In genomic region chr7:27148031-27148775, GRCh38 we compare ENCODE assay signal across 8 cellular contexts. TPM values are rescaled to one million over a fixed set of nuclear protein-coding genes. Genes with fewer than 3 reads are reported as not detected.
DNase-seq lines count a peak whose midpoint lies in the region; ATAC-seq and TF ChIP-seq lines count a peak whose summit lies in the region.

No MANE protein-coding gene starts in this region.

- DNase-seq in AG08396 (ENCODE audit: low spot score) (peak; percentile 51), coronary artery (ENCODE audit: low spot score) (peak; percentile 68), Kasumi-1 (lab: John Stamatoyannopoulos, UW) (no peak)
- no peak for DNase-seq in stimulated activated CD4-positive, alpha-beta T cell treated with anti-CD3 and anti-CD28 coated beads, Interleukin-15, amount 100 ng/mL, for 24 hours

- H3K27ac Mint-ChIP-seq in IgD-negative memory B cell (peak overlapping the region; percentile 83 to 98 (median 91)), nephron (peak overlapping the region; percentile 97 to 100 (median 99))

- H3K9me3 Mint-ChIP-seq in IgD-negative memory B cell (no peaks in the 10 kb centered on the region), nephron (no peaks in the 10 kb centered on the region)

- TF ChIP-seq CTCF in coronary artery (IDR thresholded peaks at IDR 0.05): no peak
- TF ChIP-seq CTCF in nephron (IDR thresholded peaks at IDR 0.05; ENCODE audit: unreplicated experiment in 3 of 3): no peak

- H3K4me3 Mint-ChIP-seq in IgD-negative memory B cell (peak overlapping the region; percentile 78 to 90 (median 88)), nephron (peak overlapping the region; percentile 95 to 98 (median 96))

- no peak overlapping the region for H3K27ac ChIP-seq in coronary artery

- peaks cover 14 to 23% (median 20%) of the 10 kb centered on the region in 3 donors for H3K4me1 Mint-ChIP-seq in IgD-negative memory B cell
- H3K4me1 Mint-ChIP-seq in nephron: peaks cover 59% of the 10 kb centered on the region

- ATAC-seq in HG03159 (IDR thresholded peaks at IDR 0.05; ENCODE audit: unreplicated experiment) (no peak), HG03378 (IDR thresholded peaks at IDR 0.05; ENCODE audit: unreplicated experiment) (no peak)

- H3K36me3 Mint-ChIP-seq in IgD-negative memory B cell: no peaks in the 10 kb centered on the region
- H3K36me3 Mint-ChIP-seq in nephron (ENCODE audit: low read depth): peaks cover 71% of the 10 kb centered on the region

- peak overlapping the region; percentile 65 for H3K4me3 ChIP-seq in coronary artery

- H3K27me3 Mint-ChIP-seq in IgD-negative memory B cell: peaks cover 63% of the 10 kb centered on the region
- H3K27me3 Mint-ChIP-seq in nephron (ENCODE audit: low read depth): no peaks in the 10 kb centered on the region

RNA-seq across cellular contexts. Expression of gene HOXA6, which starts 0.6 kb away (rescaled TPM):
- 0.39 TPM for polyA plus RNA-seq in IgD-negative memory B cell

RNA-seq across cellular contexts. Expression of gene HOXA3, which starts 4.2 kb away (rescaled TPM):
- polyA plus RNA-seq in IgD-negative memory B cell: not detected

RNA-seq across cellular contexts. Expression of gene HOXA5, which starts 4.7 kb away (rescaled TPM):
- not detected for polyA plus RNA-seq in IgD-negative memory B cell

RNA-seq across cellular contexts. Expression of gene HOXA7, which starts 8.3 kb away (rescaled TPM):
- 1.0 TPM for polyA plus RNA-seq in IgD-negative memory B cell

RNA-seq across cellular contexts. Expression of gene HOXA9, which starts 17.1 kb away (rescaled TPM):
- polyA plus RNA-seq in IgD-negative memory B cell: 0.20 TPM

Comparison
In these comparisons a context has a peak if more than half of its experiments do, and no peak if none do; other contexts are left out.
1. DNase-seq: peak in AG08396 (single experiment) and coronary artery (single experiment); none in Kasumi-1 (0 of 2) and stimulated activated CD4-positive, alpha-beta T cell treated with anti-CD3 and anti-CD28 coated beads, Interleukin-15, amount 100 ng/mL, for 24 hours (single experiment).